Comparison of ENCODE assay signal across 1 cellular context in genomic region chr1:156566436-156566835, GRCh38.
TF ChIP-seq lines count a peak whose summit lies in the region.

No MANE protein-coding gene starts in this region.

TF ChIP-seq in K562, 482 proteins besides CTCF, POLR2A, EP300 and RAD21 (continued from another document):
- TF ChIP-seq, protein P1, sequence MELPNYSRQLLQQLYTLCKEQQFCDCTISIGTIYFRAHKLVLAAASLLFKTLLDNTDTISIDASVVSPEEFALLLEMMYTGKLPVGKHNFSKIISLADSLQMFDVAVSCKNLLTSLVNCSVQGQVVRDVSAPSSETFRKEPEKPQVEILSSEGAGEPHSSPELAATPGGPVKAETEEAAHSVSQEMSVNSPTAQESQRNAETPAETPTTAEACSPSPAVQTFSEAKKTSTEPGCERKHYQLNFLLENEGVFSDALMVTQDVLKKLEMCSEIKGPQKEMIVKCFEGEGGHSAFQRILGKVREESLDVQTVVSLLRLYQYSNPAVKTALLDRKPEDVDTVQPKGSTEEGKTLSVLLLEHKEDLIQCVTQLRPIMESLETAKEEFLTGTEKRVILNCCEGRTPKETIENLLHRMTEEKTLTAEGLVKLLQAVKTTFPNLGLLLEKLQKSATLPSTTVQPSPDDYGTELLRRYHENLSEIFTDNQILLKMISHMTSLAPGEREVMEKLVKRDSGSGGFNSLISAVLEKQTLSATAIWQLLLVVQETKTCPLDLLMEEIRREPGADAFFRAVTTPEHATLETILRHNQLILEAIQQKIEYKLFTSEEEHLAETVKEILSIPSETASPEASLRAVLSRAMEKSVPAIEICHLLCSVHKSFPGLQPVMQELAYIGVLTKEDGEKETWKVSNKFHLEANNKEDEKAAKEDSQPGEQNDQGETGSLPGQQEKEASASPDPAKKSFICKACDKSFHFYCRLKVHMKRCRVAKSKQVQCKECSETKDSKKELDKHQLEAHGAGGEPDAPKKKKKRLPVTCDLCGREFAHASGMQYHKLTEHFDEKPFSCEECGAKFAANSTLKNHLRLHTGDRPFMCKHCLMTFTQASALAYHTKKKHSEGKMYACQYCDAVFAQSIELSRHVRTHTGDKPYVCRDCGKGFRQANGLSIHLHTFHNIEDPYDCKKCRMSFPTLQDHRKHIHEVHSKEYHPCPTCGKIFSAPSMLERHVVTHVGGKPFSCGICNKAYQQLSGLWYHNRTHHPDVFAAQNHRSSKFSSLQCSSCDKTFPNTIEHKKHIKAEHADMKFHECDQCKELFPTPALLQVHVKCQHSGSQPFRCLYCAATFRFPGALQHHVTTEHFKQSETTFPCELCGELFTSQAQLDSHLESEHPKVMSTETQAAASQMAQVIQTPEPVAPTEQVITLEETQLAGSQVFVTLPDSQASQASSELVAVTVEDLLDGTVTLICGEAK (IDR thresholded peaks at IDR 0.05), result peak; percentile 47; the same call in 1 of the 2 replicates
- TF ChIP-seq, protein P1 (CRISPR knock-in tag; IDR thresholded peaks at IDR 0.05), result no peak
- no peak for TF ChIP-seq BRD9 (IDR thresholded peaks at IDR 0.05; ENCODE audit: low read depth, partially characterized antibody)
- no peak for TF ChIP-seq RBFOX2 (IDR thresholded peaks at IDR 0.05; ENCODE audit: low read depth, low read length)
- no peak for TF ChIP-seq SMAD3 (CRISPR knock-in tag; conservative IDR thresholded peaks at IDR 0.05)
- TF ChIP-seq BCLAF1 (IDR thresholded peaks at IDR 0.05; ENCODE audit: borderline replicate concordance in 1 of 2, control insufficient read depth in 1 of 2, low read depth in 2 of 2, low read length in 1 of 2), result no peak
- TF ChIP-seq RFX5 (IDR thresholded peaks at IDR 0.05; ENCODE audit: low read depth, low read length), result no peak
- no peak for TF ChIP-seq LARP7 (IDR thresholded peaks at IDR 0.05)
- TF ChIP-seq, protein P2, sequence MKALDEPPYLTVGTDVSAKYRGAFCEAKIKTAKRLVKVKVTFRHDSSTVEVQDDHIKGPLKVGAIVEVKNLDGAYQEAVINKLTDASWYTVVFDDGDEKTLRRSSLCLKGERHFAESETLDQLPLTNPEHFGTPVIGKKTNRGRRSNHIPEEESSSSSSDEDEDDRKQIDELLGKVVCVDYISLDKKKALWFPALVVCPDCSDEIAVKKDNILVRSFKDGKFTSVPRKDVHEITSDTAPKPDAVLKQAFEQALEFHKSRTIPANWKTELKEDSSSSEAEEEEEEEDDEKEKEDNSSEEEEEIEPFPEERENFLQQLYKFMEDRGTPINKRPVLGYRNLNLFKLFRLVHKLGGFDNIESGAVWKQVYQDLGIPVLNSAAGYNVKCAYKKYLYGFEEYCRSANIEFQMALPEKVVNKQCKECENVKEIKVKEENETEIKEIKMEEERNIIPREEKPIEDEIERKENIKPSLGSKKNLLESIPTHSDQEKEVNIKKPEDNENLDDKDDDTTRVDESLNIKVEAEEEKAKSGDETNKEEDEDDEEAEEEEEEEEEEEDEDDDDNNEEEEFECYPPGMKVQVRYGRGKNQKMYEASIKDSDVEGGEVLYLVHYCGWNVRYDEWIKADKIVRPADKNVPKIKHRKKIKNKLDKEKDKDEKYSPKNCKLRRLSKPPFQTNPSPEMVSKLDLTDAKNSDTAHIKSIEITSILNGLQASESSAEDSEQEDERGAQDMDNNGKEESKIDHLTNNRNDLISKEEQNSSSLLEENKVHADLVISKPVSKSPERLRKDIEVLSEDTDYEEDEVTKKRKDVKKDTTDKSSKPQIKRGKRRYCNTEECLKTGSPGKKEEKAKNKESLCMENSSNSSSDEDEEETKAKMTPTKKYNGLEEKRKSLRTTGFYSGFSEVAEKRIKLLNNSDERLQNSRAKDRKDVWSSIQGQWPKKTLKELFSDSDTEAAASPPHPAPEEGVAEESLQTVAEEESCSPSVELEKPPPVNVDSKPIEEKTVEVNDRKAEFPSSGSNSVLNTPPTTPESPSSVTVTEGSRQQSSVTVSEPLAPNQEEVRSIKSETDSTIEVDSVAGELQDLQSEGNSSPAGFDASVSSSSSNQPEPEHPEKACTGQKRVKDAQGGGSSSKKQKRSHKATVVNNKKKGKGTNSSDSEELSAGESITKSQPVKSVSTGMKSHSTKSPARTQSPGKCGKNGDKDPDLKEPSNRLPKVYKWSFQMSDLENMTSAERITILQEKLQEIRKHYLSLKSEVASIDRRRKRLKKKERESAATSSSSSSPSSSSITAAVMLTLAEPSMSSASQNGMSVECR (CRISPR knock-in tag; IDR thresholded peaks at IDR 0.05), result no peak
- no peak for TF ChIP-seq CTBP1 (IDR thresholded peaks at IDR 0.05; ENCODE audit: borderline replicate concordance)
- TF ChIP-seq MAZ (CRISPR knock-in tag; conservative IDR thresholded peaks at IDR 0.05 in 1 of 2, IDR thresholded peaks at IDR 0.05 in 1 of 2), result no peak
- peak; percentile 35 for TF ChIP-seq ZFP36 (IDR thresholded peaks at IDR 0.05; ENCODE audit: low read depth, low read length, partially characterized antibody)
- no peak for TF ChIP-seq SRF (CRISPR knock-in tag; IDR thresholded peaks at IDR 0.05)
- TF ChIP-seq, protein P3, sequence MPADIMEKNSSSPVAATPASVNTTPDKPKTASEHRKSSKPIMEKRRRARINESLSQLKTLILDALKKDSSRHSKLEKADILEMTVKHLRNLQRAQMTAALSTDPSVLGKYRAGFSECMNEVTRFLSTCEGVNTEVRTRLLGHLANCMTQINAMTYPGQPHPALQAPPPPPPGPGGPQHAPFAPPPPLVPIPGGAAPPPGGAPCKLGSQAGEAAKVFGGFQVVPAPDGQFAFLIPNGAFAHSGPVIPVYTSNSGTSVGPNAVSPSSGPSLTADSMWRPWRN (IDR thresholded peaks at IDR 0.05; ENCODE audit: low read depth), result no peak
